Comparison of ENCODE assay signal across 8 cellular contexts in the genomic region with DNA sequence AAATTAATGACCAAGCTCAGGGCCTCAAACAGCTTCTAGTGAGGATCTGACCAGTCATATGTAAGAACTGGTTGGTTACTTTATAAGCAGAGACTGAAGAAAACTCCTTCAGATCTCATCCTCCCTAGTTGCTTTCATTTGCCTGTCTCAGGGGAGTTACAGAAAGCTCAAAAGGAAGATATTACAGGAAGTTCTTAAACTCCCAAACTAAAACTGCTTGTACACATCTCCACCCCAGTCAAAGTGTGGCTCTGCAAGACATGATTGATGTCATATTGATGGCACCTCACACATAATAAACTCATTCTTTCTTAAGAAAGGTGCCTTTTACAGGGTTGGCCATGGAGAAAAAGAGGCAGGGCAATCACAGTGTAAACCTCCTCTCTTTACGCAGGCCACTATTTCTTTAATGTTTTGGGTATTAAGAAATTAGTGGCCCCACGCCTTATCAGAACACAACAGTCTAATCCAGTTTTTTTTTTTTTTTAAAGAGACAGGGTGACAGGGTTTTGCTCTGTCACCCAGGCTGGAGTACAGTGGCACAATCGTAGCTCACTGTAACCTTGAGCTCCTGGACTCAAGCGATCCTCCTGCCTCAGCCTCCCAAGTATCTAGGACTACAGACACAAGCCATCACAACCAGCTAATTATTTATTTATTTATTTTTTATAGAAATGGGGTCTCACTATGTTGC.
A peak's percentile ranks its signal among the peaks of the same experiment; 100 is the strongest.
DNase-seq lines count a peak whose midpoint lies in the region; ATAC-seq lines count a peak whose summit lies in the region.

No MANE protein-coding gene starts in this region.

- peak overlapping the region; percentile 87 for H3K4me3 Mint-ChIP-seq in activated T-helper 17 cell treated with anti-CD3 and anti-CD28 coated beads, Interleukin-2, amount 50 U/mL, for 72 hours

- peak overlapping the region; percentile 98 for H3K27ac Mint-ChIP-seq in activated T-helper 17 cell treated with anti-CD3 and anti-CD28 coated beads, Interleukin-2, amount 50 U/mL, for 72 hours

- H3K9me3 ChIP-seq in muscle layer of duodenum (ENCODE audit: control insufficient read depth in 1 of 2, low read length in 2 of 2) = no peaks in the 10 kb centered on the region

- intact Hi-C loops in Right ventricle myocardium inferior (cut with DNase I) = no loop called here
- intact Hi-C loops in cardiac septum (cut with DNase I) = no loop called here

- peaks cover 11% of the 10 kb centered on the region for H3K36me3 Mint-ChIP-seq in activated T-helper 17 cell treated with anti-CD3 and anti-CD28 coated beads, Interleukin-2, amount 50 U/mL, for 72 hours (ENCODE audit: low read depth)

- H3K4me1 Mint-ChIP-seq in activated T-helper 17 cell treated with anti-CD3 and anti-CD28 coated beads, Interleukin-2, amount 50 U/mL, for 72 hours = peaks cover 56% of the 10 kb centered on the region

- H3K27me3 ChIP-seq in muscle layer of duodenum (ENCODE audit: low read depth, low read length) = no peaks in the 10 kb centered on the region

- no peaks in the 10 kb centered on the region for H3K36me3 ChIP-seq in muscle layer of duodenum (ENCODE audit: control insufficient read depth in 1 of 2, insufficient read depth in 2 of 2, low read length in 2 of 2)

- no peaks in the 10 kb centered on the region for H3K27me3 Mint-ChIP-seq in activated T-helper 17 cell treated with anti-CD3 and anti-CD28 coated beads, Interleukin-2, amount 50 U/mL, for 72 hours

- no peaks in the 10 kb centered on the region for H3K9me3 Mint-ChIP-seq in activated T-helper 17 cell treated with anti-CD3 and anti-CD28 coated beads, Interleukin-2, amount 50 U/mL, for 72 hours

- peak; percentile 24 for ATAC-seq in Right ventricle myocardium inferior
- peak; percentile 80 for ATAC-seq in HG03378 (IDR thresholded peaks at IDR 0.05; ENCODE audit: unreplicated experiment)
- ATAC-seq in activated T-helper 17 cell treated with anti-CD3 and anti-CD28 coated beads, Interleukin-2, amount 50 U/mL, for 72 hours (replicated peaks) = peak; percentile 28

- no peak overlapping the region for H3K4me3 ChIP-seq in muscle layer of duodenum (ENCODE audit: low read depth in 1 of 2, low read length in 2 of 2)

- H3K4me1 ChIP-seq in muscle layer of duodenum (ENCODE audit: control insufficient read depth in 1 of 2, insufficient read depth in 2 of 2, low read length in 2 of 2) = no peaks in the 10 kb centered on the region

- DNase-seq in Right ventricle myocardium inferior (ENCODE audit: missing footprints) (no peak), cardiac septum (ENCODE audit: low spot score) (no peak), NCI-H69 (lab: John Stamatoyannopoulos, UW) (no peak), DMS114 treated with DMSO at 0.1 percent for 48 hours (lab: John Stamatoyannopoulos, UW; ENCODE audit: unreplicated experiment) (no peak), NCI-H1930 (lab: John Stamatoyannopoulos, UW) (no peak)

- H3K27ac ChIP-seq in muscle layer of duodenum (ENCODE audit: low read length) = peak overlapping the region; percentile 4

Comparison
In these comparisons a context has a peak if more than half of its experiments do, and no peak if none do; other contexts are left out.
1. ATAC-seq: peak in every context shown above with its lines; median percentile 80 in HG03378; 28 in activated T-helper 17 cell treated with anti-CD3 and anti-CD28 coated beads, Interleukin-2, amount 50 U/mL, for 72 hours; 24 in Right ventricle myocardium inferior.